27 cellular contexts compared by ENCODE assay signal in genomic region chr21:42478504-42478903, GRCh38. TPM values are rescaled to one million over a fixed set of nuclear protein-coding genes. Genes with fewer than 3 reads are reported as not detected.
DNase-seq lines count a peak whose midpoint lies in the region; ATAC-seq and TF ChIP-seq lines count a peak whose summit lies in the region.
"Had no signal": no experiment of that assay in that cellular context is flagged by ENCODE, and none has a peak within 500 bp of the region (broad histone marks: within the 10 kb centered on the region; RNA-seq: fewer than 3 reads in every experiment).

No MANE protein-coding gene starts in this region.

- peak overlapping the region; percentile 41 for H3K27ac Mint-ChIP-seq in stimulated activated memory B cell treated with anti-CD40 and anti-IgM and Interleukin-4, amounts not matched to agents 10 μg/mL and 1 μg/mL and 100 μg/mL, for 72 hours
- H3K27ac Mint-ChIP-seq: activated naive CD4-positive, alpha-beta T cell treated with anti-CD3 and anti-CD28 coated beads, Interleukin-2, amount 50 U/mL, for 72 hours; CD8-positive, alpha-beta memory T cell; GM23338; HFFc6 had no signal

- TF ChIP-seq CTCF in GM20000 (IDR thresholded peaks at IDR 0.05; ENCODE audit: extremely low read depth, missing control alignments): no peak

- no peaks in the 10 kb centered on the region for H3K36me3 Mint-ChIP-seq in stimulated activated memory B cell treated with anti-CD40 and anti-IgM and Interleukin-4, amounts not matched to agents 10 μg/mL and 1 μg/mL and 100 μg/mL, for 72 hours
- H3K36me3 Mint-ChIP-seq: activated naive CD4-positive, alpha-beta T cell treated with anti-CD3 and anti-CD28 coated beads, Interleukin-2, amount 50 U/mL, for 72 hours; CD8-positive, alpha-beta memory T cell had no signal

- no peak overlapping the region for H3K4me3 Mint-ChIP-seq in stimulated activated memory B cell treated with anti-CD40 and anti-IgM and Interleukin-4, amounts not matched to agents 10 μg/mL and 1 μg/mL and 100 μg/mL, for 72 hours
- H3K4me3 Mint-ChIP-seq: CD8-positive, alpha-beta memory T cell; GM23338; HFFc6 had no signal

- H3K4me1 Mint-ChIP-seq in stimulated activated memory B cell treated with anti-CD40 and anti-IgM and Interleukin-4, amounts not matched to agents 10 μg/mL and 1 μg/mL and 100 μg/mL, for 72 hours: peaks cover 43% of the 10 kb centered on the region
- H3K4me1 Mint-ChIP-seq: CD8-positive, alpha-beta memory T cell had no signal

- H3K27me3 Mint-ChIP-seq in stimulated activated memory B cell treated with anti-CD40 and anti-IgM and Interleukin-4, amounts not matched to agents 10 μg/mL and 1 μg/mL and 100 μg/mL, for 72 hours: peaks cover 12% of the 10 kb centered on the region

- peak; percentile 39 for DNase-seq in GM20000 (ENCODE audit: low spot score)
- no peak for DNase-seq in ureter (ENCODE audit: low spot score)
- no peak for DNase-seq in activated effector memory CD4-positive, alpha-beta T cell treated with Interleukin-2 at 50 U/mL for 16 hours
- DNase-seq in HT-29 (ENCODE audit: low spot score): no peak
- DNase-seq: activated CD4-positive, alpha-beta T cell treated with anti-CD3 and anti-CD28 coated beads for 4 hours; amygdala; brain microvascular endothelial cell; CD8-positive, alpha-beta memory T cell; EL; foreskin melanocyte; heart left ventricle; HFFc6; kidney; NCI-H1048; NCI-H446; NCI-H774; SIG-M5; uterus had no signal

- peak; percentile 42 for ATAC-seq in GM18858 (IDR thresholded peaks at IDR 0.05; ENCODE audit: unreplicated experiment)
- peak; percentile 47 for ATAC-seq in HG03354 (IDR thresholded peaks at IDR 0.05; ENCODE audit: poor library complexity, severe bottlenecking, unreplicated experiment)
- ATAC-seq in stimulated activated memory B cell treated with anti-CD40 and anti-IgM and Interleukin-4, amounts not matched to agents 10 μg/mL and 1 μg/mL and 100 μg/mL, for 72 hours: peak; percentile 58
- ATAC-seq: activated naive CD4-positive, alpha-beta T cell treated with anti-CD3 and anti-CD28 coated beads, Interleukin-2, amount 50 U/mL, for 72 hours; GM23338; heart left ventricle had no signal

- no peaks in the 10 kb centered on the region for H3K9me3 Mint-ChIP-seq in stimulated activated memory B cell treated with anti-CD40 and anti-IgM and Interleukin-4, amounts not matched to agents 10 μg/mL and 1 μg/mL and 100 μg/mL, for 72 hours
- H3K9me3 Mint-ChIP-seq: activated naive CD4-positive, alpha-beta T cell treated with anti-CD3 and anti-CD28 coated beads, Interleukin-2, amount 50 U/mL, for 72 hours; CD8-positive, alpha-beta memory T cell; GM23338 had no signal

RNA-seq across cellular contexts. Expression of gene RSPH1, which starts 17.5 kb away (rescaled TPM):
- total RNA-seq in ureter: 7.8 TPM
- total RNA-seq in HT-29 (2014; rRNA removed; shearing (Covaris generic)): 1.9 and 2.7 TPM in 2 replicates
- total RNA-seq: CD8-positive, alpha-beta memory T cell; GM23338; HFFc6; LHCN-M2; myocyte; right atrium auricular region; smooth muscle cell had no signal

RNA-seq across cellular contexts. Expression of gene SLC37A1, which starts 35.1 kb away (rescaled TPM):
- total RNA-seq in ureter: 48.0 TPM
- 96.0 and 102 TPM in 2 replicates for total RNA-seq in HT-29 (2014; rRNA removed; shearing (Covaris generic))
- total RNA-seq: HFFc6, LHCN-M2, myocyte had no signal
